Comparison of ENCODE assay signal across 16 cellular contexts in genomic region chr1:169797281-169797680, GRCh38. TPM values are rescaled to one million over a fixed set of nuclear protein-coding genes. Genes with fewer than 3 reads are reported as not detected.
A peak's percentile ranks its signal among the peaks of the same experiment; 100 is the strongest.
DNase-seq lines count a peak whose midpoint lies in the region; ATAC-seq, FAIRE-seq and TF ChIP-seq lines count a peak whose summit lies in the region.
"Had no signal": no experiment of that assay in that cellular context is flagged by ENCODE, and none has a peak within 500 bp of the region (broad histone marks: within the 10 kb centered on the region; RNA-seq: fewer than 3 reads in every experiment).

No MANE protein-coding gene starts in this region.

- H3K4me1 Mint-ChIP-seq in T-helper 2 cell treated with Interferon-gamma antibody and Interleukin-4, amounts not matched to agents 5 μg/mL and 100 μg/mL, for 36 hours (ENCODE audit: low read depth) = peaks cover 45% of the 10 kb centered on the region

- H3K4me3 ChIP-seq in HepG2 (replicated peaks in 1 of 3; ENCODE audit: insufficient read depth in 1 of 3, low read depth in 2 of 3, low read length in 3 of 3) (no peak overlapping the region), right lobe of liver (no peak overlapping the region), SU-DHL-6 (ENCODE audit: insufficient read depth, low read length, poor library complexity, severe bottlenecking) (no peak overlapping the region)

- H3K9me2 ChIP-seq in SU-DHL-6 (replicated peaks; ENCODE audit: insufficient read depth, low read length) = no peaks in the 10 kb centered on the region

- FAIRE-seq in HepG2 (lab: Jason Lieb, UNC) = no peak

- H3K4me2 ChIP-seq in HepG2 (ENCODE audit: low read depth, low read length) = no peak overlapping the region
- H3K4me2 ChIP-seq in SU-DHL-6 (ENCODE audit: low read depth, low read length, poor library complexity, severe bottlenecking) = peak overlapping the region; percentile 78

- H3F3A ChIP-seq in SU-DHL-6 (ENCODE audit: insufficient read depth) = 0 out of 2 replicates have a peak, but pooled peaks cover 3% of the 10 kb centered on the region

- TF ChIP-seq CTCF in HepG2 (CRISPR knock-in tag; IDR thresholded peaks at IDR 0.05) = no peak
- TF ChIP-seq CTCF in right lobe of liver (IDR thresholded peaks at IDR 0.05) = no peak
- TF ChIP-seq CTCF in SU-DHL-6 (IDR thresholded peaks at IDR 0.05; ENCODE audit: insufficient read depth, low read length, poor library complexity, severe bottlenecking) = no peak

- no peak for DNase-seq in T-helper 2 cell treated with Interferon-gamma antibody and Interleukin-4, amounts not matched to agents 5 μg/mL and 100 μg/mL, for 36 hours (ENCODE audit: low spot score)
- DNase-seq in T-helper 2 cell (no peak), HepG2 (ENCODE audit: low spot score) (no peak), right lobe of liver (no peak), CD1c-positive myeloid dendritic cell (ENCODE audit: extremely low spot score) (no peak), NCI-H226 (no peak), ureter (ENCODE audit: low spot score) (no peak)
- DNase-seq: Caco-2; CD8-positive, alpha-beta memory T cell; DMS53; GOT3; H9 had no signal

- TF ChIP-seq EP300 in HepG2 (IDR thresholded peaks at IDR 0.05; ENCODE audit: low read depth in 2 of 2, low read length in 2 of 2) (no peak), HepG2 (CRISPR knock-in tag; IDR thresholded peaks at IDR 0.05; ENCODE audit: borderline replicate concordance) (no peak)

- H3K4me3 Mint-ChIP-seq in T-helper 2 cell treated with Interferon-gamma antibody and Interleukin-4, amounts not matched to agents 5 μg/mL and 100 μg/mL, for 36 hours = peak overlapping the region; percentile 39
- H3K4me3 Mint-ChIP-seq: CD14-positive monocyte had no signal

- H2AFZ ChIP-seq in HepG2 (ENCODE audit: low read length) (no peak overlapping the region), SU-DHL-6 (ENCODE audit: low read depth, low read length, severe bottlenecking) (no peak overlapping the region)

- CTCF ChIA-PET in HepG2 (lab: Yijun Ruan, JAX; ENCODE audit: low intra/inter-chr PET ratio, low total read pairs) = no interaction called here

- H3K9ac ChIP-seq in HepG2 (ENCODE audit: insufficient read depth, low read depth, low read length) = no peak overlapping the region
- no peak overlapping the region for H3K9ac ChIP-seq in SU-DHL-6 (ENCODE audit: low read length)

- BruUV-seq in HepG2 (replicated peaks; lab: Mats Ljungman, UMichigan) = no TSS peak

- H3K9me3 ChIP-seq in HepG2 (ENCODE audit: low read length) = no peaks in the 10 kb centered on the region
- H3K9me3 ChIP-seq in right lobe of liver = no peaks in the 10 kb centered on the region
- no peaks in the 10 kb centered on the region for H3K9me3 ChIP-seq in SU-DHL-6 (ENCODE audit: insufficient read depth, low read length)
- H3K9me3 ChIP-seq: Caco-2 had no signal

- H3K36me3 Mint-ChIP-seq in T-helper 2 cell treated with Interferon-gamma antibody and Interleukin-4, amounts not matched to agents 5 μg/mL and 100 μg/mL, for 36 hours (ENCODE audit: low read depth) = peaks cover 52% of the 10 kb centered on the region

- H3K36me3 ChIP-seq in HepG2 (replicated peaks in 1 of 2; ENCODE audit: control insufficient read depth in 1 of 2, insufficient read depth in 2 of 2, low read length in 2 of 2) = peaks cover 1 to 6% of the 10 kb centered on the region in 2 experiments; a peak in 3 of 5 replicates
- H3K36me3 ChIP-seq in right lobe of liver = no peaks in the 10 kb centered on the region
- peaks cover 18% of the 10 kb centered on the region for H3K36me3 ChIP-seq in SU-DHL-6 (ENCODE audit: low read length)

- H3K9me3 Mint-ChIP-seq in T-helper 2 cell treated with Interferon-gamma antibody and Interleukin-4, amounts not matched to agents 5 μg/mL and 100 μg/mL, for 36 hours = no peaks in the 10 kb centered on the region
- H3K9me3 Mint-ChIP-seq: CD14-positive monocyte; CD8-positive, alpha-beta memory T cell; H9 had no signal

- intact Hi-C loops in HepG2 (cut with micrococcal nuclease; ENCODE audit: unreplicated experiment) = no loop called here
- intact Hi-C loops in right lobe of liver (cut with DNase I) = no loop called here

- H3K27me3 Mint-ChIP-seq in T-helper 2 cell treated with Interferon-gamma antibody and Interleukin-4, amounts not matched to agents 5 μg/mL and 100 μg/mL, for 36 hours (ENCODE audit: low read depth) = no peaks in the 10 kb centered on the region
- H3K27me3 Mint-ChIP-seq: CD8-positive, alpha-beta memory T cell had no signal

- H3K27ac Mint-ChIP-seq in T-helper 2 cell treated with Interferon-gamma antibody and Interleukin-4, amounts not matched to agents 5 μg/mL and 100 μg/mL, for 36 hours = no peak overlapping the region
- H3K27ac Mint-ChIP-seq: CD14-positive monocyte, H9 had no signal

- H4K20me1 ChIP-seq in HepG2 (ENCODE audit: insufficient read depth, low read length) (no peaks in the 10 kb centered on the region), SU-DHL-6 (ENCODE audit: low read depth, low read length) (no peaks in the 10 kb centered on the region)

- H3K79me2 ChIP-seq in HepG2 (ENCODE audit: insufficient read depth, low read length) (peaks cover 21% of the 10 kb centered on the region), SU-DHL-6 (ENCODE audit: insufficient read depth, low read length) (peaks cover 80% of the 10 kb centered on the region)

- WGBS in HepG2 (ENCODE audit: low lambda C conversion rate) = 94% methylated on average over 5 of the region's 5 CpGs
- WGBS in right lobe of liver (ENCODE audit: insufficient coverage, low coverage, low lambda C conversion rate, missing lambda C conversion rate) = 96% methylated on average over 4 of the region's 5 CpGs

- in situ Hi-C loops in HepG2 (cut with HindIII; ENCODE audit: extremely low pct_ligation_motif_present, low pct_unique_long_range_greater_than_20kb) = no loop called here

- H3K27me3 ChIP-seq in HepG2 (ENCODE audit: control insufficient read depth in 1 of 2, insufficient read depth in 2 of 2, low read length in 2 of 2) (no peaks in the 10 kb centered on the region), right lobe of liver (no peaks in the 10 kb centered on the region), SU-DHL-6 (ENCODE audit: low read length) (no peaks in the 10 kb centered on the region)

- TF ChIP-seq POLR2A in HepG2 (IDR thresholded peaks at IDR 0.05; ENCODE audit: insufficient read depth in 1 of 2, low read depth in 2 of 2, low read length in 2 of 2) (no peak), right lobe of liver (IDR thresholded peaks at IDR 0.05) (no peak)

- ATAC-seq in HepG2 (no peak), right lobe of liver (no peak)

- POLR2A ChIA-PET in HepG2 (lab: Yijun Ruan, JAX) = no interaction called here

- TF ChIP-seq RAD21 in HepG2 (CRISPR knock-in tag; IDR thresholded peaks at IDR 0.05) = no peak

- H3K4me1 ChIP-seq in HepG2 (ENCODE audit: insufficient read depth, low read length) = peaks cover 33% of the 10 kb centered on the region
- peaks cover 0 to 13% (median 2%) of the 10 kb centered on the region in 4 donors for H3K4me1 ChIP-seq in right lobe of liver

- no peak overlapping the region for H3K27ac ChIP-seq in HepG2 (ENCODE audit: extremely low read length, insufficient read depth, low read length)
- H3K27ac ChIP-seq in right lobe of liver = no peak overlapping the region
- H3K27ac ChIP-seq in SU-DHL-6 (ENCODE audit: low read depth, low read length) = no peak overlapping the region
- H3K27ac ChIP-seq: 22Rv1, HL-60 had no signal

TF ChIP-seq in HepG2, 621 proteins besides CTCF, POLR2A, EP300 and RAD21 (continues in another document):
- no peak for TF ChIP-seq BCLAF1 (IDR thresholded peaks at IDR 0.05)

RNA-seq across cellular contexts. Expression of gene METTL18, which starts 2.6 kb away (rescaled TPM):
- total RNA-seq in HepG2 (2016; rRNA removed; fragmentation: Illumina TruSeq; extraction: Trizol) = 6.7 and 11.2 TPM in 2 replicates
- 1.8 and 2.4 TPM in 2 replicates for total RNA-seq in HepG2 (2016; cell fraction: cytosol; rRNA removed; fragmentation: Illumina TruSeq; extraction: Trizol; ENCODE audit: low read depth)
- total RNA-seq in HepG2 (2016; cell fraction: insoluble cytoplasmic fraction; rRNA removed; fragmentation: Illumina TruSeq; extraction: Trizol) = 7.6 and 11.0 TPM in 2 replicates
- total RNA-seq in HepG2 (2016; cell fraction: membrane; rRNA removed; fragmentation: Illumina TruSeq; extraction: Trizol) = 3.7 and 3.9 TPM in 2 replicates
- total RNA-seq in HepG2 (2016; cell fraction: nucleus; rRNA removed; fragmentation: Illumina TruSeq; extraction: Trizol) = 6.2 and 6.5 TPM in 2 replicates
- 2.2 and 2.7 TPM in 2 replicates for polyA plus RNA-seq in HepG2 (2011; rRNA removed)
- 0.81 and 1.2 TPM in 2 replicates for polyA plus RNA-seq in HepG2 (2011; cell fraction: cytosol; rRNA removed)
- polyA plus RNA-seq in HepG2 (2011; cell fraction: nucleus; rRNA removed) = 0.48 and 0.93 TPM in 2 replicates
- 4.5 and 5.9 TPM in 2 replicates for polyA plus RNA-seq in HepG2 (2012)
- 1.4 and 2.0 TPM in 2 replicates for polyA plus RNA-seq in HepG2 (2016; cell fraction: cytosol; fragmentation: Illumina TruSeq; extraction: Trizol; ENCODE audit: low read depth)
- 10.2 and 10.9 TPM in 2 replicates for polyA plus RNA-seq in HepG2 (2016; cell fraction: insoluble cytoplasmic fraction; fragmentation: Illumina TruSeq; extraction: Trizol; ENCODE audit: low read depth)
- polyA plus RNA-seq in HepG2 (2016; cell fraction: membrane; fragmentation: Illumina TruSeq; extraction: Trizol; ENCODE audit: low read depth) = 1.8 and 3.0 TPM in 2 replicates
- polyA plus RNA-seq in HepG2 (2016; cell fraction: nucleus; fragmentation: Illumina TruSeq; extraction: Trizol; ENCODE audit: insufficient read depth, low read depth) = 6.1 and 7.3 TPM in 2 replicates
- 0.28 and 0.48 TPM in 2 replicates for polyA minus RNA-seq in HepG2 (2011; rRNA and poly(A)+ RNA removed; ENCODE audit: low replicate concordance)
- 1.5 and 2.1 TPM in 2 replicates for polyA minus RNA-seq in HepG2 (2011; cell fraction: cytosol; rRNA and poly(A)+ RNA removed)
- polyA minus RNA-seq in HepG2 (2011; cell fraction: nucleus; rRNA and poly(A)+ RNA removed) = 4.0 and 5.8 TPM in 2 replicates
- total RNA-seq in right lobe of liver = 1 to 10 TPM; 2.2 to 4.4 (median 2.8) TPM
- total RNA-seq in ureter = 11.4 TPM
